Comparison of ENCODE assay signal across 1 cellular context in the genomic region with DNA sequence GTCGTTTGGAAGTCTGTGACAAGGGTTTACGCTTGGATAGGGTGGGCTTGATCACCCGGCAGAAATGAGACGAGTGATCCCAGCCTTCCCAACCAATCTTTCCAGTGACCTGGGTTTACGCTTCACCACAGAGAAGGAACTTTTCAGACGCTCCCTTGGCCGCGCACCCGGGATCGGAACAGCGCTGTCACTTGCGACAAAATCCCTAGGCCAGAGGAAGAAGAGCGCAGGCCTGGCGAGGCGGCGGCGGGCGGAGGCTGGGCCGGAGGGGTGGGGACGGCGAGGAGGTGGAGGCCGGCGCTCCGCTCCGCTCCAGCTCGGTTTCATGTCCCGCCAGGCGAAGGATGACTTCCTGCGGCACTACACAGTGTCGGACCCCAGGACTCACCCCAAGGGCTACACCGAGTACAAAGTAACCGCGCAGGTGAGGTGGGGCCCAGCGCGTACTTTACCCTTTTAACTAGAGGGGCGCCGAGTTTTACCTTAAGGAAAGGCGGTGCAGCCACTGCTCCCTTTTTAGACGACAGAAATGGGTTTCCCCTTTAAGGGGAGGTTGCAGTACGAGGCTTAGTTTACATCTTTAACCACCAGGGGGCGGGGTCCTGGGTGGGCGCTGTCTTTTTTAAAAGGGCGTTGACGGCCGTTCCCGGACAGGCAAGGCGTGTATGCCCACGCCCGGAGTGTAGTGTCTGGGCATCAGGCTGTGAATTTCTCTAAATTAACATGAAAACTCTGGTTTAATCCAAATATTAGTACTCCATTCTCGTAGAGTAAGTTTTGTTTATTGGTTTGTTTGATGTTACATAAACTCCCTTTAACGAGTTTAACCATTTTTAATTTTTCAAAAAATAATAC.
A peak's percentile ranks its signal among the peaks of the same experiment; 100 is the strongest.
TF ChIP-seq lines count a peak whose summit lies in the region.

A gene with protein sequence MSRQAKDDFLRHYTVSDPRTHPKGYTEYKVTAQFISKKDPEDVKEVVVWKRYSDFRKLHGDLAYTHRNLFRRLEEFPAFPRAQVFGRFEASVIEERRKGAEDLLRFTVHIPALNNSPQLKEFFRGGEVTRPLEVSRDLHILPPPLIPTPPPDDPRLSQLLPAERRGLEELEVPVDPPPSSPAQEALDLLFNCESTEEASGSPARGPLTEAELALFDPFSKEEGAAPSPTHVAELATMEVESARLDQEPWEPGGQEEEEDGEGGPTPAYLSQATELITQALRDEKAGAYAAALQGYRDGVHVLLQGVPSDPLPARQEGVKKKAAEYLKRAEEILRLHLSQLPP (plus strand): TSS at position 227 of the 855 bp plus-strand sequence. CDS start 99 bp downstream, at position 326.

TF ChIP-seq in HepG2, 621 proteins besides CTCF, POLR2A, EP300 and RAD21 (continued from another document and continues in another):
- TF ChIP-seq ZFP41 (CRISPR knock-in tag; IDR thresholded peaks at IDR 0.05; ENCODE audit: borderline replicate concordance) (peak; percentile 64; the same call in 1 of the 2 replicates), ZNF839 (CRISPR knock-in tag; IDR thresholded peaks at IDR 0.05; ENCODE audit: borderline replicate concordance) (no peak), ARNTL (CRISPR knock-in tag; IDR thresholded peaks at IDR 0.05) (no peak), TEAD3 (CRISPR knock-in tag; optimal IDR thresholded peaks at IDR 0.05; ENCODE audit: borderline replicate concordance) (peak; percentile 6), PRMT3 (CRISPR knock-in tag; IDR thresholded peaks at IDR 0.05; ENCODE audit: borderline replicate concordance, low read depth) (no peak), ZNF383 (CRISPR knock-in tag; IDR thresholded peaks at IDR 0.05; ENCODE audit: borderline replicate concordance) (no peak), HDAC2 (CRISPR knock-in tag; IDR thresholded peaks at IDR 0.05) (peak; percentile 60; the same call in 1 of the 2 replicates), POGZ (CRISPR knock-in tag; IDR thresholded peaks at IDR 0.05) (peak; percentile 64), MED8 (CRISPR knock-in tag; IDR thresholded peaks at IDR 0.05; ENCODE audit: insufficient replicate concordance) (peak; percentile 65), GATAD1 (CRISPR knock-in tag; IDR thresholded peaks at IDR 0.05) (peak; percentile 55; the same call in 1 of the 2 replicates), ZNF558 (CRISPR knock-in tag; IDR thresholded peaks at IDR 0.05; ENCODE audit: borderline replicate concordance) (no peak), ZSCAN21 (CRISPR knock-in tag; IDR thresholded peaks at IDR 0.05; ENCODE audit: borderline replicate concordance) (peak; percentile 46; the same call in 1 of the 2 replicates), HOXA5 (CRISPR knock-in tag; IDR thresholded peaks at IDR 0.05) (0 out of 2 replicates have a peak, but pooled peaks have one; percentile 24), ZNF556 (CRISPR knock-in tag; IDR thresholded peaks at IDR 0.05; ENCODE audit: borderline replicate concordance) (peak; percentile 79; the same call in 1 of the 2 replicates), KDM5B (CRISPR knock-in tag; IDR thresholded peaks at IDR 0.05; ENCODE audit: borderline replicate concordance) (peak; percentile 90; the same call in 1 of the 2 replicates), ZNF331 (CRISPR knock-in tag; IDR thresholded peaks at IDR 0.05) (peak; percentile 58), MXI1 (IDR thresholded peaks at IDR 0.05; ENCODE audit: borderline replicate concordance, low read depth, low read length) (peak; percentile 73; the same call in 2 of the 3 replicates), HDAC6 (IDR thresholded peaks at IDR 0.05; ENCODE audit: low read depth, low read length) (no peak), ZNF343 (CRISPR knock-in tag; IDR thresholded peaks at IDR 0.05) (no peak), ZSCAN20 (CRISPR knock-in tag; IDR thresholded peaks at IDR 0.05; ENCODE audit: borderline replicate concordance) (0 out of 2 replicates have a peak, but pooled peaks have one; percentile 20), RNF2 (conservative IDR thresholded peaks at IDR 0.05; ENCODE audit: low read depth) (peak; percentile 82), PTBP1 (IDR thresholded peaks at IDR 0.05; ENCODE audit: low read depth, low read length, poor library complexity, severe bottlenecking) (peak; percentile 73), ZNF713 (CRISPR knock-in tag; IDR thresholded peaks at IDR 0.05) (no peak), DNMT1 (CRISPR knock-in tag; IDR thresholded peaks at IDR 0.05) (peak; percentile 75; the same call in 1 of the 2 replicates), HNRNPH1 (optimal IDR thresholded peaks at IDR 0.05; ENCODE audit: low read depth, low read length) (peak; percentile 89), ZKSCAN5 (CRISPR knock-in tag; IDR thresholded peaks at IDR 0.05) (no peak), ZNF124 (CRISPR knock-in tag; IDR thresholded peaks at IDR 0.05) (no peak), KMT2B (CRISPR knock-in tag; IDR thresholded peaks at IDR 0.05) (peak; percentile 55; the same call in 1 of the 2 replicates), IRX3 (CRISPR knock-in tag; IDR thresholded peaks at IDR 0.05; ENCODE audit: borderline replicate concordance, low read depth) (0 out of 2 replicates have a peak, but pooled peaks have one; percentile 51), TAF1 (CRISPR knock-in tag; IDR thresholded peaks at IDR 0.05) (peak; percentile 64), ZNF253 (CRISPR knock-in tag; IDR thresholded peaks at IDR 0.05; ENCODE audit: borderline replicate concordance) (no peak), ZSCAN12 (CRISPR knock-in tag; IDR thresholded peaks at IDR 0.05) (no peak), BRCA1 (CRISPR knock-in tag; IDR thresholded peaks at IDR 0.05) (no peak), ZNF12 (CRISPR knock-in tag; IDR thresholded peaks at IDR 0.05) (no peak), STAG1 (CRISPR knock-in tag; IDR thresholded peaks at IDR 0.05) (peak; percentile 40), NFKB2 (CRISPR knock-in tag; IDR thresholded peaks at IDR 0.05; ENCODE audit: borderline replicate concordance) (peak; percentile 88; the same call in 1 of the 2 replicates), MYNN (CRISPR knock-in tag; IDR thresholded peaks at IDR 0.05; ENCODE audit: low read depth) (no peak)
- TF ChIP-seq, protein P1, sequence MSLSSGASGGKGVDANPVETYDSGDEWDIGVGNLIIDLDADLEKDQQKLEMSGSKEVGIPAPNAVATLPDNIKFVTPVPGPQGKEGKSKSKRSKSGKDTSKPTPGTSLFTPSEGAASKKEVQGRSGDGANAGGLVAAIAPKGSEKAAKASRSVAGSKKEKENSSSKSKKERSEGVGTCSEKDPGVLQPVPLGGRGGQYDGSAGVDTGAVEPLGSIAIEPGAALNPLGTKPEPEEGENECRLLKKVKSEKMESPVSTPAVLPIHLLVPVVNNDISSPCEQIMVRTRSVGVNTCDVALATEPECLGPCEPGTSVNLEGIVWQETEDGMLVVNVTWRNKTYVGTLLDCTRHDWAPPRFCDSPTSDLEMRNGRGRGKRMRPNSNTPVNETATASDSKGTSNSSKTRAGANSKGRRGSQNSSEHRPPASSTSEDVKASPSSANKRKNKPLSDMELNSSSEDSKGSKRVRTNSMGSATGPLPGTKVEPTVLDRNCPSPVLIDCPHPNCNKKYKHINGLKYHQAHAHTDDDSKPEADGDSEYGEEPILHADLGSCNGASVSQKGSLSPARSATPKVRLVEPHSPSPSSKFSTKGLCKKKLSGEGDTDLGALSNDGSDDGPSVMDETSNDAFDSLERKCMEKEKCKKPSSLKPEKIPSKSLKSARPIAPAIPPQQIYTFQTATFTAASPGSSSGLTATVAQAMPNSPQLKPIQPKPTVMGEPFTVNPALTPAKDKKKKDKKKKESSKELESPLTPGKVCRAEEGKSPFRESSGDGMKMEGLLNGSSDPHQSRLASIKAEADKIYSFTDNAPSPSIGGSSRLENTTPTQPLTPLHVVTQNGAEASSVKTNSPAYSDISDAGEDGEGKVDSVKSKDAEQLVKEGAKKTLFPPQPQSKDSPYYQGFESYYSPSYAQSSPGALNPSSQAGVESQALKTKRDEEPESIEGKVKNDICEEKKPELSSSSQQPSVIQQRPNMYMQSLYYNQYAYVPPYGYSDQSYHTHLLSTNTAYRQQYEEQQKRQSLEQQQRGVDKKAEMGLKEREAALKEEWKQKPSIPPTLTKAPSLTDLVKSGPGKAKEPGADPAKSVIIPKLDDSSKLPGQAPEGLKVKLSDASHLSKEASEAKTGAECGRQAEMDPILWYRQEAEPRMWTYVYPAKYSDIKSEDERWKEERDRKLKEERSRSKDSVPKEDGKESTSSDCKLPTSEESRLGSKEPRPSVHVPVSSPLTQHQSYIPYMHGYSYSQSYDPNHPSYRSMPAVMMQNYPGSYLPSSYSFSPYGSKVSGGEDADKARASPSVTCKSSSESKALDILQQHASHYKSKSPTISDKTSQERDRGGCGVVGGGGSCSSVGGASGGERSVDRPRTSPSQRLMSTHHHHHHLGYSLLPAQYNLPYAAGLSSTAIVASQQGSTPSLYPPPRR (CRISPR knock-in tag; IDR thresholded peaks at IDR 0.05; ENCODE audit: borderline replicate concordance) = peak; percentile 19; the same call in 1 of the 2 replicates
- TF ChIP-seq, protein P2, sequence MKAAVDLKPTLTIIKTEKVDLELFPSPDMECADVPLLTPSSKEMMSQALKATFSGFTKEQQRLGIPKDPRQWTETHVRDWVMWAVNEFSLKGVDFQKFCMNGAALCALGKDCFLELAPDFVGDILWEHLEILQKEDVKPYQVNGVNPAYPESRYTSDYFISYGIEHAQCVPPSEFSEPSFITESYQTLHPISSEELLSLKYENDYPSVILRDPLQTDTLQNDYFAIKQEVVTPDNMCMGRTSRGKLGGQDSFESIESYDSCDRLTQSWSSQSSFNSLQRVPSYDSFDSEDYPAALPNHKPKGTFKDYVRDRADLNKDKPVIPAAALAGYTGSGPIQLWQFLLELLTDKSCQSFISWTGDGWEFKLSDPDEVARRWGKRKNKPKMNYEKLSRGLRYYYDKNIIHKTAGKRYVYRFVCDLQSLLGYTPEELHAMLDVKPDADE (CRISPR knock-in tag; IDR thresholded peaks at IDR 0.05) = 0 out of 2 replicates have a peak, but pooled peaks have one; percentile 37
- TF ChIP-seq, protein P3, sequence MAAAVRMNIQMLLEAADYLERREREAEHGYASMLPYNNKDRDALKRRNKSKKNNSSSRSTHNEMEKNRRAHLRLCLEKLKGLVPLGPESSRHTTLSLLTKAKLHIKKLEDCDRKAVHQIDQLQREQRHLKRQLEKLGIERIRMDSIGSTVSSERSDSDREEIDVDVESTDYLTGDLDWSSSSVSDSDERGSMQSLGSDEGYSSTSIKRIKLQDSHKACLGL (CRISPR knock-in tag; IDR thresholded peaks at IDR 0.05) = peak; percentile 66; the same call in 1 of the 2 replicates
- TF ChIP-seq, protein P4, sequence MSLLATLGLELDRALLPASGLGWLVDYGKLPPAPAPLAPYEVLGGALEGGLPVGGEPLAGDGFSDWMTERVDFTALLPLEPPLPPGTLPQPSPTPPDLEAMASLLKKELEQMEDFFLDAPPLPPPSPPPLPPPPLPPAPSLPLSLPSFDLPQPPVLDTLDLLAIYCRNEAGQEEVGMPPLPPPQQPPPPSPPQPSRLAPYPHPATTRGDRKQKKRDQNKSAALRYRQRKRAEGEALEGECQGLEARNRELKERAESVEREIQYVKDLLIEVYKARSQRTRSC (CRISPR knock-in tag; IDR thresholded peaks at IDR 0.05; ENCODE audit: low read depth) = no peak
- TF ChIP-seq, protein P5, sequence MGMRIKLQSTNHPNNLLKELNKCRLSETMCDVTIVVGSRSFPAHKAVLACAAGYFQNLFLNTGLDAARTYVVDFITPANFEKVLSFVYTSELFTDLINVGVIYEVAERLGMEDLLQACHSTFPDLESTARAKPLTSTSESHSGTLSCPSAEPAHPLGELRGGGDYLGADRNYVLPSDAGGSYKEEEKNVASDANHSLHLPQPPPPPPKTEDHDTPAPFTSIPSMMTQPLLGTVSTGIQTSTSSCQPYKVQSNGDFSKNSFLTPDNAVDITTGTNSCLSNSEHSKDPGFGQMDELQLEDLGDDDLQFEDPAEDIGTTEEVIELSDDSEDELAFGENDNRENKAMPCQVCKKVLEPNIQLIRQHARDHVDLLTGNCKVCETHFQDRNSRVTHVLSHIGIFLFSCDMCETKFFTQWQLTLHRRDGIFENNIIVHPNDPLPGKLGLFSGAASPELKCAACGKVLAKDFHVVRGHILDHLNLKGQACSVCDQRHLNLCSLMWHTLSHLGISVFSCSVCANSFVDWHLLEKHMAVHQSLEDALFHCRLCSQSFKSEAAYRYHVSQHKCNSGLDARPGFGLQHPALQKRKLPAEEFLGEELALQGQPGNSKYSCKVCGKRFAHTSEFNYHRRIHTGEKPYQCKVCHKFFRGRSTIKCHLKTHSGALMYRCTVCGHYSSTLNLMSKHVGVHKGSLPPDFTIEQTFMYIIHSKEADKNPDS (CRISPR knock-in tag; IDR thresholded peaks at IDR 0.05) = peak; percentile 70; the same call in 1 of the 2 replicates
- TF ChIP-seq, protein P6, sequence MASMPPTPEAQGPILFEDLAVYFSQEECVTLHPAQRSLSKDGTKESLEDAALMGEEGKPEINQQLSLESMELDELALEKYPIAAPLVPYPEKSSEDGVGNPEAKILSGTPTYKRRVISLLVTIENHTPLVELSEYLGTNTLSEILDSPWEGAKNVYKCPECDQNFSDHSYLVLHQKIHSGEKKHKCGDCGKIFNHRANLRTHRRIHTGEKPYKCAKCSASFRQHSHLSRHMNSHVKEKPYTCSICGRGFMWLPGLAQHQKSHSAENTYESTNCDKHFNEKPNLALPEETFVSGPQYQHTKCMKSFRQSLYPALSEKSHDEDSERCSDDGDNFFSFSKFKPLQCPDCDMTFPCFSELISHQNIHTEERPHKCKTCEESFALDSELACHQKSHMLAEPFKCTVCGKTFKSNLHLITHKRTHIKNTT (CRISPR knock-in tag; IDR thresholded peaks at IDR 0.05) = no peak
- TF ChIP-seq, protein P7, sequence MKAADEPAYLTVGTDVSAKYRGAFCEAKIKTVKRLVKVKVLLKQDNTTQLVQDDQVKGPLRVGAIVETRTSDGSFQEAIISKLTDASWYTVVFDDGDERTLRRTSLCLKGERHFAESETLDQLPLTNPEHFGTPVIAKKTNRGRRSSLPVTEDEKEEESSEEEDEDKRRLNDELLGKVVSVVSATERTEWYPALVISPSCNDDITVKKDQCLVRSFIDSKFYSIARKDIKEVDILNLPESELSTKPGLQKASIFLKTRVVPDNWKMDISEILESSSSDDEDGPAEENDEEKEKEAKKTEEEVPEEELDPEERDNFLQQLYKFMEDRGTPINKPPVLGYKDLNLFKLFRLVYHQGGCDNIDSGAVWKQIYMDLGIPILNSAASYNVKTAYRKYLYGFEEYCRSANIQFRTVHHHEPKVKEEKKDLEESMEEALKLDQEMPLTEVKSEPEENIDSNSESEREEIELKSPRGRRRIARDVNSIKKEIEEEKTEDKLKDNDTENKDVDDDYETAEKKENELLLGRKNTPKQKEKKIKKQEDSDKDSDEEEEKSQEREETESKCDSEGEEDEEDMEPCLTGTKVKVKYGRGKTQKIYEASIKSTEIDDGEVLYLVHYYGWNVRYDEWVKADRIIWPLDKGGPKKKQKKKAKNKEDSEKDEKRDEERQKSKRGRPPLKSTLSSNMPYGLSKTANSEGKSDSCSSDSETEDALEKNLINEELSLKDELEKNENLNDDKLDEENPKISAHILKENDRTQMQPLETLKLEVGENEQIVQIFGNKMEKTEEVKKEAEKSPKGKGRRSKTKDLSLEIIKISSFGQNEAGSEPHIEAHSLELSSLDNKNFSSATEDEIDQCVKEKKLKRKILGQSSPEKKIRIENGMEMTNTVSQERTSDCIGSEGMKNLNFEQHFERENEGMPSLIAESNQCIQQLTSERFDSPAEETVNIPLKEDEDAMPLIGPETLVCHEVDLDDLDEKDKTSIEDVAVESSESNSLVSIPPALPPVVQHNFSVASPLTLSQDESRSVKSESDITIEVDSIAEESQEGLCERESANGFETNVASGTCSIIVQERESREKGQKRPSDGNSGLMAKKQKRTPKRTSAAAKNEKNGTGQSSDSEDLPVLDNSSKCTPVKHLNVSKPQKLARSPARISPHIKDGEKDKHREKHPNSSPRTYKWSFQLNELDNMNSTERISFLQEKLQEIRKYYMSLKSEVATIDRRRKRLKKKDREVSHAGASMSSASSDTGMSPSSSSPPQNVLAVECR (CRISPR knock-in tag; IDR thresholded peaks at IDR 0.05; ENCODE audit: borderline replicate concordance) = peak; percentile 79
